In genomic region chr20:5077761-5078387, GRCh38 we compare ENCODE assay signal across 9 cellular contexts. TPM values are rescaled to one million over a fixed set of nuclear protein-coding genes. Genes with fewer than 3 reads are reported as not detected.
DNase-seq lines count a peak whose midpoint lies in the region; ATAC-seq, FAIRE-seq and TF ChIP-seq lines count a peak whose summit lies in the region.
"Had no signal": no experiment of that assay in that cellular context is flagged by ENCODE, and none has a peak within 500 bp of the region (broad histone marks: within the 10 kb centered on the region; RNA-seq: fewer than 3 reads in every experiment).

No MANE protein-coding gene starts in this region.

- no peaks in the 10 kb centered on the region for H3K79me1 ChIP-seq in trophoblast cell (ENCODE audit: low read length)

- H3K36me3 ChIP-seq in adrenal gland (replicated peaks in 1 of 2) (no peaks in the 10 kb centered on the region), trophoblast cell (ENCODE audit: control insufficient read depth in 1 of 2, insufficient read depth in 2 of 2, low read length in 2 of 2) (no peaks in the 10 kb centered on the region)

- H2BK12ac ChIP-seq in trophoblast cell (ENCODE audit: low read length) = no peak overlapping the region

- no peak overlapping the region for H3K23ac ChIP-seq in trophoblast cell (ENCODE audit: low read length)

- no peaks in the 10 kb centered on the region for H3K79me2 ChIP-seq in trophoblast cell (ENCODE audit: control insufficient read depth, insufficient read depth, low read length, poor library complexity)

- H3K27ac ChIP-seq in HL-60 (replicated peaks) = peak overlapping the region; percentile 85
- H3K27ac ChIP-seq in adrenal gland = peak overlapping the region in 3 of 5 donors; percentile 51 to 82 (median 74)
- H3K27ac ChIP-seq in trophoblast cell (ENCODE audit: low read depth, low read length) = no peak overlapping the region

- DNase-seq in GM12891 (ENCODE audit: insufficient read length, low spot score) = no peak
- no peak for DNase-seq in HL-60 (ENCODE audit: low read depth in 1 of 2, low spot score in 1 of 2)
- no peak for DNase-seq in adrenal gland
- peak; percentile 75 to 87 for DNase-seq in trophoblast cell
- no peak for DNase-seq in SHP77 treated with DMSO at 0.1 percent for 48 hours (lab: John Stamatoyannopoulos, UW)
- DNase-seq in NCI-H82 treated with DMSO at 0.1 percent for 48 hours (lab: John Stamatoyannopoulos, UW; ENCODE audit: unreplicated experiment) = no peak

- no peak overlapping the region for H3K9ac ChIP-seq in trophoblast cell (ENCODE audit: low read length)

- H3K18ac ChIP-seq in trophoblast cell (ENCODE audit: low read length) = no peak overlapping the region

- no peak overlapping the region for H3K4me3 ChIP-seq in HL-60 (replicated peaks; ENCODE audit: insufficient read depth, low read length)
- no peak overlapping the region for H3K4me3 ChIP-seq in adrenal gland
- H3K4me3 ChIP-seq in trophoblast cell (ENCODE audit: low read depth, low read length) = no peak overlapping the region

- ATAC-seq in HG02885 (IDR thresholded peaks at IDR 0.05; ENCODE audit: poor library complexity, unreplicated experiment) (no peak), GM19455 (IDR thresholded peaks at IDR 0.05; ENCODE audit: unreplicated experiment) (no peak)

- no peak overlapping the region for H4K91ac ChIP-seq in trophoblast cell (ENCODE audit: low read depth, low read length)

- H3K4me1 ChIP-seq in adrenal gland (replicated peaks in 1 of 2) (peaks cover 15 to 42% of the 10 kb centered on the region in 2 donors), trophoblast cell (ENCODE audit: control insufficient read depth in 1 of 2, insufficient read depth in 2 of 2, low read length in 2 of 2) (peaks cover 0 to 6% of the 10 kb centered on the region in 2 experiments)

- H2BK5ac ChIP-seq in trophoblast cell (ENCODE audit: low read depth, low read length, poor library complexity) = no peak overlapping the region

- H3K9me3 ChIP-seq in adrenal gland (replicated peaks in 1 of 3) = no peaks in the 10 kb centered on the region
- no peaks in the 10 kb centered on the region for H3K9me3 ChIP-seq in trophoblast cell (ENCODE audit: insufficient read depth, low read depth, low read length)

- H3K14ac ChIP-seq in trophoblast cell (ENCODE audit: low read length) = no peak overlapping the region

- TF ChIP-seq CTCF in HL-60 (IDR thresholded peaks at IDR 0.05; ENCODE audit: insufficient read depth, low read length) = no peak
- no peak for TF ChIP-seq CTCF in adrenal gland (IDR thresholded peaks at IDR 0.05)

- intact Hi-C loops in adrenal gland (cut with DNase I) = no loop called here

- no peak overlapping the region for H2AK5ac ChIP-seq in trophoblast cell (ENCODE audit: low read length)

- WGBS in adrenal gland, 4 donors = 62 to 75% (median 66%) methylated on average over 4 of the region's 4 CpGs
- no CpG with 5 or more reads among the region's 4 CpGs for WGBS in trophoblast cell (ENCODE audit: extremely low coverage, insufficient coverage, insufficient read length)

- TF ChIP-seq POLR2A in GM12891 (IDR thresholded peaks at IDR 0.05; ENCODE audit: low read depth, low read length) (no peak), adrenal gland (IDR thresholded peaks at IDR 0.05) (no peak)

- no peak overlapping the region for H3K4ac ChIP-seq in trophoblast cell (ENCODE audit: low read depth, low read length)

- no peak overlapping the region for H2AFZ ChIP-seq in trophoblast cell (ENCODE audit: insufficient read depth, low read length, poor library complexity)

- H3K27me3 ChIP-seq in HL-60 (ENCODE audit: insufficient read depth, poor library complexity, severe bottlenecking) (no peaks in the 10 kb centered on the region), adrenal gland (no peaks in the 10 kb centered on the region), trophoblast cell (ENCODE audit: insufficient read depth, low read length) (no peaks in the 10 kb centered on the region)

- peak; percentile 55 for FAIRE-seq in GM12891 (lab: Jason Lieb, UNC)
- FAIRE-seq: RCC 7860 had no signal

- no peak overlapping the region for H3K4me2 ChIP-seq in trophoblast cell (ENCODE audit: low read length)

- no peak overlapping the region for H4K8ac ChIP-seq in trophoblast cell (ENCODE audit: low read depth, low read length)

- H2BK120ac ChIP-seq in trophoblast cell (ENCODE audit: insufficient read depth, low read length, poor library complexity) = no peak overlapping the region

- no peak overlapping the region for H4K12ac ChIP-seq in trophoblast cell (ENCODE audit: low read depth, low read length)

TF ChIP-seq in GM12891, 5 proteins besides CTCF, POLR2A, EP300 and RAD21:
- TF ChIP-seq PAX5 (IDR thresholded peaks at IDR 0.05; ENCODE audit: insufficient read depth, low read length, severe bottlenecking) (no peak), POU2F2 (IDR thresholded peaks at IDR 0.05; ENCODE audit: low read depth, low read length) (no peak), TAF1 (IDR thresholded peaks at IDR 0.05; ENCODE audit: low read depth, low read length) (no peak), POLR2AphosphoS5 (IDR thresholded peaks at IDR 0.05; ENCODE audit: low read depth, low read length) (no peak), SPI1 (IDR thresholded peaks at IDR 0.05; ENCODE audit: low read depth, low read length) (no peak)

RNA-seq across cellular contexts. Expression of gene TMEM230, which starts 35.0 kb away (rescaled TPM):
- 75.8 TPM for polyA plus RNA-seq in GM12891 (2012; ENCODE audit: low read depth, missing spikeins)
- total RNA-seq in adrenal gland = 100 to 1,000 TPM in 7 of 8 donors, 10 to 100 TPM in 1; 95.6 to 214 (median 135) TPM
- polyA plus RNA-seq in adrenal gland = 100 to 1,000 TPM; 206 to 276 (median 240) TPM
- 109 and 115 TPM in 2 replicates for polyA plus RNA-seq in trophoblast cell (2013)

RNA-seq across cellular contexts. Expression of gene PCNA, which starts 41.9 kb away (rescaled TPM):
- 269 TPM for polyA plus RNA-seq in GM12891 (2012; ENCODE audit: low read depth, missing spikeins)
- total RNA-seq in adrenal gland = 10 to 100 TPM; 40.8 to 97.3 (median 48.6) TPM
- polyA plus RNA-seq in adrenal gland = 10 to 100 TPM; 23.5 to 63.8 (median 31.5) TPM
- polyA plus RNA-seq in trophoblast cell (2013) = 125 and 128 TPM in 2 replicates

RNA-seq across cellular contexts. Expression of gene CDS2, which starts 48.9 kb away (rescaled TPM):
- polyA plus RNA-seq in GM12891 (2012; ENCODE audit: low read depth, missing spikeins) = 5.9 TPM
- 10 to 100 TPM; 27.8 to 71.0 (median 46.7) TPM for total RNA-seq in adrenal gland
- polyA plus RNA-seq in adrenal gland = 10 to 100 TPM; 11.8 to 27.5 (median 12.6) TPM
- 25.0 and 25.8 TPM in 2 replicates for polyA plus RNA-seq in trophoblast cell (2013)

Comparison
In these comparisons a context has a peak if more than half of its experiments do, and no peak if none do; other contexts are left out.
1. DNase-seq: peak in trophoblast cell (2 of 2); none in GM12891 (single experiment), HL-60 (0 of 2), adrenal gland (0 of 7), SHP77 treated with DMSO at 0.1 percent for 48 hours (single experiment) and NCI-H82 treated with DMSO at 0.1 percent for 48 hours (single experiment).